28 cellular contexts compared by ENCODE assay signal in the genomic region with DNA sequence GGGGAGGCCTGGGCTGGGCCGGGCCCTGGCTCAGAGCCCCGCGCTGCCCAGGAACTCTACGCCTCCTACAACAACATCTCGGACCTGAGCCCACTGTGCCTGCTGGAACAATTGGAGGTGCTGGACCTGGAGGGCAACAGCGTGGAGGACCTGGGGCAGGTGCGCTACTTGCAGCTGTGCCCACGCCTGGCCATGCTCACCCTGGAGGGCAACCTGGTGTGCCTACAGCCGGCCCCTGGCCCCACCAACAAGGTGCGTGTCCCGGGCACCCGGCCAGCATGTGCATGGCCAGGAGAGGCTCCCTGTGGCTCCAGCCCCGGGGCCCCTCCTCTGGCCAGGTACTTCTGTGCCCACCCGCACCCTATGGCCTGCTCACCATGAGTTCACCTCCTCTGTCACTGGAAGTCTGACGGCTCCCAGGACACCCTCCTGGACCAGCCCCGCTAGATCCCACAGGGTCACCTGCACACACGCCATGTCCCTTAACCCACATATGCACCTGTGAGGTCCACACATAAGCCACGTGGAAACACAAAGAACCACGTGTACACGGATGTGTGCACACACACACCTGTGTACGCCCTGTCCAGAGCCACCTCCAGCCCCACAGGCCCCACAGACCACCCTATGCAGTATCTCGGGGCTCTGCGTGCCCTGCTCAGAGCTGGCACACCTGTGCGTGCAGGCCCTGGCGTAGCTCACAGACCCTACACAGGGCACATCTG.
"Had no signal": no experiment of that assay in that cellular context is flagged by ENCODE, and none has a peak within 500 bp of the region (broad histone marks: within the 10 kb centered on the region; RNA-seq: fewer than 3 reads in every experiment).

No MANE protein-coding gene starts in this region.

- H3K27ac ChIP-seq: colonic mucosa, epithelial cell of prostate, gastroesophageal sphincter, heart right ventricle, prostate gland, right atrium auricular region, skin epidermis, spleen, testis, tibial nerve, upper lobe of left lung had no signal

- ATAC-seq: esophagus mucosa; gastroesophageal sphincter; heart right ventricle; mucosa of descending colon; natural killer cell treated with Interleukin-12 subunit alpha and Interleukin-12 subunit beta and Interleukin-15 and Interleukin-18, amount 100 ng/mL, for 72 hours; stimulated activated memory B cell treated with anti-CD40 and anti-IgM and Interleukin-4, amounts not matched to agents 10 μg/mL and 1 μg/mL and 100 μg/mL, for 72 hours; stimulated activated naive CD8-positive, alpha-beta T cell treated with anti-CD3 and anti-CD28 coated beads, Interleukin-15, Interleukin-2, amounts not matched to agents 100 U/mL and 50 U/mL, for 24 hours had no signal

- FAIRE-seq: urothelium cell line had no signal

- H3K27me3 ChIP-seq: testis had no signal

- H3K4me1 ChIP-seq: colonic mucosa had no signal

- DNase-seq: colonic mucosa; effector CD8-positive, alpha-beta T cell; endodermal cell; foreskin fibroblast; heart right ventricle; hippocampal formation; immature natural killer cell; islet precursor cell; mucosa of descending colon; naive B cell; nucleus accumbens; spleen; stimulated activated CD4-positive, alpha-beta T cell treated with anti-CD3 and anti-CD28 coated beads, Interleukin-4, amount 100 ng/mL, for 4 hours; stimulated activated naive CD8-positive, alpha-beta T cell treated with anti-CD3 and anti-CD28 coated beads, Interleukin-15, Interleukin-2, amounts not matched to agents 100 U/mL and 50 U/mL, for 24 hours; substantia nigra; testis had no signal

- H3K4me3 ChIP-seq: colonic mucosa, gastroesophageal sphincter, heart right ventricle, lung, mucosa of descending colon, prostate gland, right atrium auricular region, skin epidermis, spleen, testis, tibial nerve, upper lobe of left lung had no signal

- H3K9me3 ChIP-seq: colonic mucosa, gastroesophageal sphincter, heart right ventricle, mucosa of descending colon, prostate gland, right atrium auricular region, spleen, testis, tibial nerve, upper lobe of left lung had no signal

- H3K36me3 ChIP-seq: colonic mucosa, heart right ventricle, prostate gland, right atrium auricular region, upper lobe of left lung had no signal
